ENCODE assay signal across 8 cellular contexts in the genomic region with DNA sequence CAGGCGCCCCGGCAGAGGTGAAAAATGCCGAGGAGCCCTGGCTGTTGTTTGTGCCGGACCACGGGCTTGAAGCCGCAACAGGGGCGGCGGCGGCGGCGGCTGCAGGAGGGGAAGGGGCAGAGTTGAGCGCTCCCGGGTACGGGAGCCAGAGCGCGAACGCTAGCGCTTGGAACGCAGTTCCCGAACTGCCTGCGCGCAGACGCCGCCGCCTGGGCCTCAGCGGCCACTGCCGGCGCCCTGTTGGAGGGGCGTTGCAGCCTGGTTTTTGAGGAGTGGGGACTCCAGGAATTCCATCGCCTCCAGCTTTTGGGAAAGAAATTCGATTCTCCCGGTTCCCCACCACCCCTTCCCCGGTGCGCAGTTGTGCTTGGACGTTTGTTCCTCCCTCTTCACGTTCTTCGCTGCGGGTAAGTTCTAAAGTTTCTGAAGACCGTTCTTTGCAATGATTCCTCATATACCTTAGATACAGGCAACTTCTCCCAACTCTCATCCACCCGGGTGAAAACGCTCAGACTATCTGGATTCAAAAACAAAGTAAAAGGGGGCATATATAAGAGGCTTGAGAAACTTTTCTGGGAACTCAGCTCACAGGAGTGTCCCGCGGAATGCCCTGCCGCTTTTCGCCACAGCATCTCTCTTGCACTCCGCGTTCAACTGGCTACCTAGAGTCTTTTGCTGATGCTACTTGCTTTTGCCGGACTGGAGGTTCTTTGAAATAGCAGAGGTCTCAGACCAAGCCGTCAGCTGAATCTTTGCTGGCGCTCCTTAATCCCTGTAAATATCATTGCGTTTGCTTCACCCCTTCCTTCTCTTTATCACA.
A peak's percentile ranks its signal among the peaks of the same experiment; 100 is the strongest.
DNase-seq lines count a peak whose midpoint lies in the region; ATAC-seq and TF ChIP-seq lines count a peak whose summit lies in the region.

No MANE protein-coding gene starts in this region.

- in situ Hi-C loops in GM13977 (cut with MboI; ENCODE audit: low pct_unique_long_range_greater_than_20kb, low sequenced_read_pairs, unreplicated experiment) (no loop called here), brain microvascular endothelial cell (cut with HindIII; ENCODE audit: low pct_ligation_motif_present, low sequenced_read_pairs) (loop anchor here (25.0 kb wide), 1 partner anchor 447 kb away; no protein-coding TSS in a partner anchor)

- DNase-seq in AG09319 (ENCODE audit: extremely low read depth, low read depth), result no peak
- DNase-seq in GM13977 (ENCODE audit: low spot score), result peak; percentile 31
- DNase-seq in NCI-H345 (lab: John Stamatoyannopoulos, UW), result peak; percentile 45
- peak; percentile 40 for DNase-seq in brain microvascular endothelial cell
- DNase-seq in retinal pigment epithelial cell (ENCODE audit: low read depth), result no peak
- DNase-seq in effector CD4-positive, alpha-beta T cell, result no peak

- H3K4me3 ChIP-seq in brain microvascular endothelial cell (ENCODE audit: low read depth, low read length), result peak overlapping the region; percentile 91
- H3K4me3 ChIP-seq in iPS-18c (ENCODE audit: insufficient read depth, low read depth, low read length), result peak overlapping the region; percentile 86
- H3K4me3 ChIP-seq in retinal pigment epithelial cell (ENCODE audit: low read length), result peak overlapping the region; percentile 88

- no peaks in the 10 kb centered on the region for H3K27me3 ChIP-seq in brain microvascular endothelial cell (replicated peaks)

- ATAC-seq in HG03565 (IDR thresholded peaks at IDR 0.05; ENCODE audit: unreplicated experiment), result no peak

- no peaks in the 10 kb centered on the region for H3K36me3 ChIP-seq in brain microvascular endothelial cell (replicated peaks)

- H3K9me3 ChIP-seq in iPS-18c (ENCODE audit: control insufficient read depth, insufficient read depth, low read length), result no peaks in the 10 kb centered on the region

- H3K27ac ChIP-seq in brain microvascular endothelial cell, result peak overlapping the region; percentile 86

- peak; percentile 13; the same call in 1 of the 2 replicates for TF ChIP-seq CTCF in AG09319 (IDR thresholded peaks at IDR 0.05; ENCODE audit: low read depth, low read length)
- no peak for TF ChIP-seq CTCF in GM13977 (IDR thresholded peaks at IDR 0.05; ENCODE audit: extremely low read depth, insufficient read depth, missing control alignments)
- peak; percentile 50 for TF ChIP-seq CTCF in brain microvascular endothelial cell (IDR thresholded peaks at IDR 0.05; ENCODE audit: low read depth, low read length, missing control alignments)
- TF ChIP-seq CTCF in retinal pigment epithelial cell (conservative IDR thresholded peaks at IDR 0.05; ENCODE audit: low read depth, low read length), result peak; percentile 21

Comparison
In these comparisons a context has a peak if more than half of its experiments do, and no peak if none do; other contexts are left out.
1. DNase-seq: peak in GM13977 (single experiment), NCI-H345 (single experiment) and brain microvascular endothelial cell (single experiment); none in AG09319 (single experiment), retinal pigment epithelial cell (single experiment) and effector CD4-positive, alpha-beta T cell (single experiment).
2. Peak in every context shown above with its lines, with median percentiles within 50 percentile points of each other: H3K4me3 ChIP-seq.